In the genomic region with DNA sequence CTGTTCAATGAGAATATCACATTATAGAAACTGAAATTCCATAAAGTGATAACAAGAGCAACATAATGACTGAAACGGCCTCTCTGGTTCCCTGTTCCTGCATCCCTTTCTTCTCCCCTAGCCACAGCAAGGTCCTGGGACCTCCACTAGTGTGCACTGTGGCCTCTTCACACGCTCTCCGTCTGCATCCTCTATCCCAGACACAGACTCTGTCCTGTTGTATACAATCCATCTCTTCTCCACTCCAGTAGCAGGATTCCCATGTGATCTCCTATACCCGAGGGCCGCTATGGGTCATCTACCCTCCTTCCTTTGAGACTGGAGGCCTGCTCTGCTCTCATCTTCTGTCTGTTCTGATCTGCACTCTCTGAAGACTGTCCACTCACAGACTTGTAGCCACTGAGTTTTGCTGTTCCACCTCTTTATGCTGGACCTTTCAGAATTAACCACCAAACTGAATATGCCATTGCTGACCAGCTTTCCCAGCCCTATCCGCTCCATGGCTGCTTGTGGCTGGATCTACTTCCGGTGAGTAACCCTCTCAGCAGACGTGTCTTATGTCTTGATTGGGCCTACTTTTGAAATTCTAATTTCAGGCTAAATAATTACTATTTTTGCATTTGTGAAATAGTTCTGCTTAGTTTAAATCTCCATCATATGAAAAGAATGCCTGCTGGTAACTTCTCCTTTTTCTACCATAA, we compare ENCODE assay signal across 12 cellular contexts.
A peak's percentile ranks its signal among the peaks of the same experiment; 100 is the strongest.
DNase-seq lines count a peak whose midpoint lies in the region; ATAC-seq and TF ChIP-seq lines count a peak whose summit lies in the region.
"Had no signal": no experiment of that assay in that cellular context is flagged by ENCODE, and none has a peak within 500 bp of the region (broad histone marks: within the 10 kb centered on the region; RNA-seq: fewer than 3 reads in every experiment).

No MANE protein-coding gene starts in this region.

- H3K36me3 ChIP-seq in GM23338 (ENCODE audit: insufficient read depth) (no peaks in the 10 kb centered on the region), PC-3 (ENCODE audit: low read depth, low read length) (no peaks in the 10 kb centered on the region), tibial nerve (peaks cover 0 to 16% (median 0%) of the 10 kb centered on the region in 3 donors)

- BruUV-seq in PC-3 (replicated peaks; lab: Mats Ljungman, UMichigan): no TSS peak

- H3K4me3 Mint-ChIP-seq in GM23338: no peak overlapping the region
- H3K4me3 Mint-ChIP-seq: activated CD4-positive, alpha-beta memory T cell treated with anti-CD3 and anti-CD28 coated beads, Interleukin-2, amount 10 ng/mL, durations not matched to agents 7 days and 5 days; CD4-positive, alpha-beta T cell had no signal

- no peak for TF ChIP-seq EP300 in tibial nerve (IDR thresholded peaks at IDR 0.05)

- H3K4me2 ChIP-seq in GM23338: no peak overlapping the region
- H3K4me2 ChIP-seq in PC-3 (ENCODE audit: low read length): 0 out of 2 replicates have a peak overlapping the region, but pooled peaks have one; percentile 3

- no peaks in the 10 kb centered on the region for H4K20me1 ChIP-seq in GM23338 (replicated peaks; ENCODE audit: insufficient read depth)
- no peaks in the 10 kb centered on the region for H4K20me1 ChIP-seq in PC-3 (ENCODE audit: low read length)

- ATAC-seq in GM23338: no peak
- ATAC-seq in PC-3: no peak

- H3K27ac ChIP-seq in GM23338 (ENCODE audit: low read depth) (no peak overlapping the region), PC-3 (ENCODE audit: low read length) (peak overlapping the region; percentile 35; the same call in 1 of the 2 replicates), epithelial cell of prostate (peak overlapping the region; percentile 55), tibial nerve (peak overlapping the region; percentile 12 to 70 (median 60))
- H3K27ac ChIP-seq: HL-60 had no signal

- H3F3A ChIP-seq in GM23338 (replicated peaks; ENCODE audit: low read depth): no peaks in the 10 kb centered on the region
- no peaks in the 10 kb centered on the region for H3F3A ChIP-seq in PC-3 (ENCODE audit: low read length, unreplicated experiment)

- TF ChIP-seq CTCF in GM23338 (conservative IDR thresholded peaks at IDR 0.05; ENCODE audit: low read depth in 2 of 2) (no peak), PC-3 (conservative IDR thresholded peaks at IDR 0.05; ENCODE audit: low read depth, low read length) (no peak), tibial nerve (IDR thresholded peaks at IDR 0.05) (no peak), GM10248 (IDR thresholded peaks at IDR 0.05; ENCODE audit: control extremely low read depth, extremely low read depth, low read depth, missing control alignments) (no peak)

- intact Hi-C loops in PC-3 (cut with micrococcal nuclease): no loop called here

- H3K79me2 ChIP-seq in GM23338 (replicated peaks; ENCODE audit: insufficient read depth): no peaks in the 10 kb centered on the region
- H3K79me2 ChIP-seq in PC-3 (ENCODE audit: low read length): no peaks in the 10 kb centered on the region

- no peaks in the 10 kb centered on the region; the same call in 2 of the 3 replicates for H3K36me3 Mint-ChIP-seq in GM23338 (ENCODE audit: low read depth)

- H3K9me2 ChIP-seq in GM23338 (ENCODE audit: insufficient read depth): no peaks in the 10 kb centered on the region
- H3K9me2 ChIP-seq in PC-3 (replicated peaks; ENCODE audit: low read length): no peaks in the 10 kb centered on the region

- H3K27me3 ChIP-seq in GM23338 (ENCODE audit: insufficient read depth) (no peaks in the 10 kb centered on the region), PC-3 (ENCODE audit: low read length) (no peaks in the 10 kb centered on the region), tibial nerve (no peaks in the 10 kb centered on the region)

- no peak overlapping the region for H3K9ac ChIP-seq in PC-3 (ENCODE audit: low read length)

- POLR2A ChIA-PET in PC-3 (lab: Charles Lee; ENCODE audit: unreplicated experiment): no interaction called here
- POLR2A ChIA-PET in GM10248 (lab: Yijun Ruan, JAX): no interaction called here

- H3K9me3 Mint-ChIP-seq in GM23338: no peaks in the 10 kb centered on the region
- H3K9me3 Mint-ChIP-seq: activated CD4-positive, alpha-beta memory T cell treated with anti-CD3 and anti-CD28 coated beads, Interleukin-2, amount 10 ng/mL, durations not matched to agents 7 days and 5 days; CD4-positive, alpha-beta T cell had no signal

- TF ChIP-seq POLR2A in tibial nerve (IDR thresholded peaks at IDR 0.05): no peak

- H3K4me3 ChIP-seq in GM23338 (no peak overlapping the region), PC-3 (ENCODE audit: low read length) (no peak overlapping the region), tibial nerve (no peak overlapping the region)

- no peaks in the 10 kb centered on the region for H3K9me3 ChIP-seq in PC-3 (ENCODE audit: low read length)
- no peaks in the 10 kb centered on the region for H3K9me3 ChIP-seq in tibial nerve

- no peaks in the 10 kb centered on the region for H3K27me3 Mint-ChIP-seq in GM23338 (ENCODE audit: insufficient read depth, low read depth, poor library complexity)
- H3K27me3 Mint-ChIP-seq: CD4-positive, alpha-beta T cell had no signal

- CTCF ChIA-PET in PC-3 (lab: Charles Lee): no interaction called here
- CTCF ChIA-PET in GM10248 (lab: Yijun Ruan, JAX): interaction anchor here (0.7 kb wide), 1 partner anchor 9 kb away, joined by 4 read pairs; no protein-coding TSS in a partner anchor

- no peaks in the 10 kb centered on the region; the same call in 2 of the 3 replicates for H3K4me1 Mint-ChIP-seq in GM23338

- DNase-seq in GM23338 (ENCODE audit: low spot score) (no peak), PC-3 (no peak), epithelial cell of prostate (ENCODE audit: low read depth, low spot score) (no peak), tibial nerve (ENCODE audit: low spot score in 2 of 2) (no peak), DMS79 treated with DMSO at 0.1 percent for 48 hours (lab: John Stamatoyannopoulos, UW) (no peak), GM10248 (ENCODE audit: extremely low spot score) (no peak)
- no peak for DNase-seq in activated naive CD4-positive, alpha-beta T cell treated with Interleukin-2 at 50 U/mL for 16 hours
- DNase-seq: activated CD4-positive, alpha-beta memory T cell treated with anti-CD3 and anti-CD28 coated beads, Interleukin-2, amount 10 ng/mL, durations not matched to agents 7 days and 5 days; CD4-positive, alpha-beta T cell; DND-41; NCI-H1694 had no signal

- H2AFZ ChIP-seq in GM23338 (no peak overlapping the region), PC-3 (ENCODE audit: low read length) (no peak overlapping the region)

- WGBS in tibial nerve, 2 donors: 85 to 90% methylated on average over 8 of the region's 8 CpGs

- H3K4me1 ChIP-seq in GM23338 (ENCODE audit: insufficient read depth) (no peaks in the 10 kb centered on the region), PC-3 (ENCODE audit: insufficient read depth, low read length) (peaks cover 10% of the 10 kb centered on the region; the same call in 1 of the 2 replicates), tibial nerve (peaks cover 0 to 19% (median 11%) of the 10 kb centered on the region in 4 donors)

- peak overlapping the region; percentile 63; the same call in 1 of the 2 replicates for H3K27ac Mint-ChIP-seq in GM23338
- H3K27ac Mint-ChIP-seq: activated CD4-positive, alpha-beta memory T cell treated with anti-CD3 and anti-CD28 coated beads, Interleukin-2, amount 10 ng/mL, durations not matched to agents 7 days and 5 days; CD4-positive, alpha-beta T cell had no signal

TF ChIP-seq in GM23338, 12 proteins besides CTCF, POLR2A, EP300 and RAD21:
- TF ChIP-seq EZH2phosphoT487 (IDR thresholded peaks at IDR 0.05; ENCODE audit: unreplicated experiment) (no peak), STAT1 (IDR thresholded peaks at IDR 0.05; ENCODE audit: unreplicated experiment) (no peak), ZNF114 (CRISPR knock-in tag; IDR thresholded peaks at IDR 0.05) (no peak), CREB1 (CRISPR knock-in tag; IDR thresholded peaks at IDR 0.05; ENCODE audit: low read depth) (no peak)
